Comparison of ENCODE assay signal across 8 cellular contexts in the genomic region with DNA sequence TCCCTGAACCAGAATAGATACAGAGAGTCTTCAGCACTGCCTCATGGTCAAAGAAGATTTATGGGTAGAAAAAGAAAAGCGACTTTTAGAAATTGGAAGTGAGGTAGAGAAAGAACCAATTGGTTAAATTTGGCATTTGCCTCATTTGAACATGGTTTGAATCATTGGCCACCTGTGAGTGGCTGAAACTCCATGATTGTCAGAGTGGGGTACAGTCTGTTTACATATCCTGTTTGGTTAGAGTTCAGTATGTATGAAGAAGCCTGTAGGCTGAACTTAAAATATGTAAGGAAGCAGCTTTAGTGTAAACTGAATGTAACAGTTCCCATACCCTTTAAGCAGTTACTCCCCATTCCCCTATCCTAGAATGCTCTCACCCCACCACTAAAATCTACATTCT.
"Had no signal": no experiment of that assay in that cellular context is flagged by ENCODE, and none has a peak within 500 bp of the region (broad histone marks: within the 10 kb centered on the region; RNA-seq: fewer than 3 reads in every experiment).

No MANE protein-coding gene starts in this region.

- H3K9me3 ChIP-seq: HAP-1 had no signal

- H2AFZ ChIP-seq: GM23248 had no signal

- H3K4me3 ChIP-seq: GM23248, HAP-1 had no signal

- DNase-seq: GM23248, GOT3, H7, H9, HCEC 1CT, HFFc6 had no signal

- H3K27ac ChIP-seq: GM23248 had no signal

- H3K4me3 Mint-ChIP-seq: H9, HFFc6 had no signal

- H3K27ac Mint-ChIP-seq: H9, HFFc6 had no signal

- ATAC-seq: HCT116 had no signal

- H3K9ac ChIP-seq: GM23248 had no signal

- H3K36me3 ChIP-seq: HAP-1 had no signal

- H3K4me1 ChIP-seq: HAP-1 had no signal

- H3K4me1 Mint-ChIP-seq: H9 had no signal

- H3K9me3 Mint-ChIP-seq: H9, HFFc6 had no signal
